In genomic region chr14:68816183-68816942, GRCh38 we compare ENCODE assay signal across 8 cellular contexts. TPM values are rescaled to one million over a fixed set of nuclear protein-coding genes. Genes with fewer than 3 reads are reported as not detected.
DNase-seq lines count a peak whose midpoint lies in the region; ATAC-seq, FAIRE-seq and TF ChIP-seq lines count a peak whose summit lies in the region.

No MANE protein-coding gene starts in this region.

- TF ChIP-seq CTCF in GM12872 (IDR thresholded peaks at IDR 0.05; ENCODE audit: insufficient read depth, low read depth, low read length) = peak; percentile 91

- DNase-seq in NCI-H128 (lab: John Stamatoyannopoulos, UW; ENCODE audit: unreplicated experiment) (peak; percentile 76), amniotic stem cell (lab: John Stamatoyannopoulos, UW) (peak; percentile 73), left ventricle myocardium superior (peak; percentile 95), putamen (ENCODE audit: low spot score) (peak; percentile 86), urothelium cell line (ENCODE audit: low spot score) (peak; percentile 98)

- no peaks in the 10 kb centered on the region for H3K27me3 Mint-ChIP-seq in T-helper 1 cell treated with Interleukin-12 subunit alpha and Interleukin-12 subunit beta and Interleukin-4 antibody, amounts not matched to agents 30 μg/mL and 1 μg/mL, for 36 hours (ENCODE audit: low read depth)

- peak overlapping the region; percentile 88 for H3K27ac Mint-ChIP-seq in T-helper 1 cell treated with Interleukin-12 subunit alpha and Interleukin-12 subunit beta and Interleukin-4 antibody, amounts not matched to agents 30 μg/mL and 1 μg/mL, for 36 hours

- peaks cover 53% of the 10 kb centered on the region for H3K4me1 Mint-ChIP-seq in T-helper 1 cell treated with Interleukin-12 subunit alpha and Interleukin-12 subunit beta and Interleukin-4 antibody, amounts not matched to agents 30 μg/mL and 1 μg/mL, for 36 hours (ENCODE audit: low read depth)

- no peaks in the 10 kb centered on the region for H3K36me3 Mint-ChIP-seq in T-helper 1 cell treated with Interleukin-12 subunit alpha and Interleukin-12 subunit beta and Interleukin-4 antibody, amounts not matched to agents 30 μg/mL and 1 μg/mL, for 36 hours (ENCODE audit: low read depth)

- intact Hi-C loops in left ventricle myocardium superior (cut with micrococcal nuclease) = loop anchor here (2.0 to 10.0 kb wide), 2 partner anchors 570 to 882 kb away; no protein-coding TSS in a partner anchor

- ATAC-seq in HG02678 (IDR thresholded peaks at IDR 0.05; ENCODE audit: unreplicated experiment) (peak; percentile 53), left ventricle myocardium superior (peak; percentile 95)

- no peaks in the 10 kb centered on the region for H3K9me3 Mint-ChIP-seq in T-helper 1 cell treated with Interleukin-12 subunit alpha and Interleukin-12 subunit beta and Interleukin-4 antibody, amounts not matched to agents 30 μg/mL and 1 μg/mL, for 36 hours

- H3K4me3 Mint-ChIP-seq in T-helper 1 cell treated with Interleukin-12 subunit alpha and Interleukin-12 subunit beta and Interleukin-4 antibody, amounts not matched to agents 30 μg/mL and 1 μg/mL, for 36 hours = peak overlapping the region; percentile 72

- peak; percentile 97 for FAIRE-seq in urothelium cell line (lab: Jason Lieb, UNC)

RNA-seq across cellular contexts. Expression of gene ZFP36L1, which starts 23.5 kb away (rescaled TPM):
- 49.2 TPM for total RNA-seq in left ventricle myocardium superior

Comparison
In these comparisons a context has a peak if more than half of its experiments do, and no peak if none do; other contexts are left out.
1. Peak in every context shown above with its lines: DNase-seq and ATAC-seq.